4 cellular contexts compared by ENCODE assay signal in the genomic region with DNA sequence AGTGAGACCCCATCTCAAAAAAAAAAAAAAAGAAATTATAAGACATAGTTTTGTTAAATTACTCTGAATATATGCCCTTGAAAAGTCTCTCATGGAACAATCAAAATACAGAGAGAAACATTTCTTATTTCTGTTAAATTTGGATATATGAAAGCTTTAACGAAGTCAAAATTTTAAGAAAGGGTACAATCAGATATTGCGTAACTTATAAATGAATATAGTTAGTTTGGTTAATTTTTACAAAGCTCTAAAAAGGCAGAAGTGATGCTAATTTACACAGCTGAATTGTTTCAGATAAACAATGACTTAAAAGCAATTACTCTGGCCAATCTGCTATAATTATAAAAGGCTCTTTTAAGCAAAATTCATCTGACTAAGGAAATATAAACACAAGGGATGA.
A peak's percentile ranks its signal among the peaks of the same experiment; 100 is the strongest.
TF ChIP-seq lines count a peak whose summit lies in the region.

No MANE protein-coding gene starts in this region.

TF ChIP-seq in HepG2, 621 proteins besides CTCF, POLR2A, EP300 and RAD21:
- no peak for TF ChIP-seq TBL1XR1 (IDR thresholded peaks at IDR 0.05; ENCODE audit: borderline replicate concordance, low read length, partially characterized antibody)
- peak; percentile 40; the same call in 1 of the 2 replicates for TF ChIP-seq CEBPB (IDR thresholded peaks at IDR 0.05; ENCODE audit: borderline replicate concordance, low read depth, low read length)

TF ChIP-seq in IMR-90, 13 proteins besides CTCF, POLR2A, EP300 and RAD21:
- TF ChIP-seq SMC3 (IDR thresholded peaks at IDR 0.05; ENCODE audit: low read depth, low read length) (no peak), MAFK (IDR thresholded peaks at IDR 0.05; ENCODE audit: low read depth, low read length) (no peak), CHD1 (IDR thresholded peaks at IDR 0.05; ENCODE audit: low read depth, low read length) (no peak), NFE2L2 (IDR thresholded peaks at IDR 0.05; ENCODE audit: low read depth, low read length) (no peak), CEBPB (IDR thresholded peaks at IDR 0.05; ENCODE audit: low read depth, low read length) (peak; percentile 84), BHLHE40 (IDR thresholded peaks at IDR 0.05; ENCODE audit: low read depth, low read length) (no peak)
- TF ChIP-seq, protein P1, sequence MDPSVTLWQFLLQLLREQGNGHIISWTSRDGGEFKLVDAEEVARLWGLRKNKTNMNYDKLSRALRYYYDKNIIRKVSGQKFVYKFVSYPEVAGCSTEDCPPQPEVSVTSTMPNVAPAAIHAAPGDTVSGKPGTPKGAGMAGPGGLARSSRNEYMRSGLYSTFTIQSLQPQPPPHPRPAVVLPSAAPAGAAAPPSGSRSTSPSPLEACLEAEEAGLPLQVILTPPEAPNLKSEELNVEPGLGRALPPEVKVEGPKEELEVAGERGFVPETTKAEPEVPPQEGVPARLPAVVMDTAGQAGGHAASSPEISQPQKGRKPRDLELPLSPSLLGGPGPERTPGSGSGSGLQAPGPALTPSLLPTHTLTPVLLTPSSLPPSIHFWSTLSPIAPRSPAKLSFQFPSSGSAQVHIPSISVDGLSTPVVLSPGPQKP (IDR thresholded peaks at IDR 0.05; ENCODE audit: borderline replicate concordance, low read depth, low read length): no peak
TF ChIP-seq in IMR-90: peak in this region for 1.

TF ChIP-seq in K562, 482 proteins besides CTCF, POLR2A, EP300 and RAD21:
- TF ChIP-seq, protein P2, sequence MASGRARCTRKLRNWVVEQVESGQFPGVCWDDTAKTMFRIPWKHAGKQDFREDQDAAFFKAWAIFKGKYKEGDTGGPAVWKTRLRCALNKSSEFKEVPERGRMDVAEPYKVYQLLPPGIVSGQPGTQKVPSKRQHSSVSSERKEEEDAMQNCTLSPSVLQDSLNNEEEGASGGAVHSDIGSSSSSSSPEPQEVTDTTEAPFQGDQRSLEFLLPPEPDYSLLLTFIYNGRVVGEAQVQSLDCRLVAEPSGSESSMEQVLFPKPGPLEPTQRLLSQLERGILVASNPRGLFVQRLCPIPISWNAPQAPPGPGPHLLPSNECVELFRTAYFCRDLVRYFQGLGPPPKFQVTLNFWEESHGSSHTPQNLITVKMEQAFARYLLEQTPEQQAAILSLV (tag; IDR thresholded peaks at IDR 0.05): no peak
- TF ChIP-seq, protein P3, sequence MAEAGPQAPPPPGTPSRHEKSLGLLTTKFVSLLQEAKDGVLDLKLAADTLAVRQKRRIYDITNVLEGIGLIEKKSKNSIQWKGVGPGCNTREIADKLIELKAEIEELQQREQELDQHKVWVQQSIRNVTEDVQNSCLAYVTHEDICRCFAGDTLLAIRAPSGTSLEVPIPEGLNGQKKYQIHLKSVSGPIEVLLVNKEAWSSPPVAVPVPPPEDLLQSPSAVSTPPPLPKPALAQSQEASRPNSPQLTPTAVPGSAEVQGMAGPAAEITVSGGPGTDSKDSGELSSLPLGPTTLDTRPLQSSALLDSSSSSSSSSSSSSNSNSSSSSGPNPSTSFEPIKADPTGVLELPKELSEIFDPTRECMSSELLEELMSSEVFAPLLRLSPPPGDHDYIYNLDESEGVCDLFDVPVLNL (CRISPR knock-in tag; IDR thresholded peaks at IDR 0.05; ENCODE audit: low read depth): no peak
- TF ChIP-seq, protein P4, sequence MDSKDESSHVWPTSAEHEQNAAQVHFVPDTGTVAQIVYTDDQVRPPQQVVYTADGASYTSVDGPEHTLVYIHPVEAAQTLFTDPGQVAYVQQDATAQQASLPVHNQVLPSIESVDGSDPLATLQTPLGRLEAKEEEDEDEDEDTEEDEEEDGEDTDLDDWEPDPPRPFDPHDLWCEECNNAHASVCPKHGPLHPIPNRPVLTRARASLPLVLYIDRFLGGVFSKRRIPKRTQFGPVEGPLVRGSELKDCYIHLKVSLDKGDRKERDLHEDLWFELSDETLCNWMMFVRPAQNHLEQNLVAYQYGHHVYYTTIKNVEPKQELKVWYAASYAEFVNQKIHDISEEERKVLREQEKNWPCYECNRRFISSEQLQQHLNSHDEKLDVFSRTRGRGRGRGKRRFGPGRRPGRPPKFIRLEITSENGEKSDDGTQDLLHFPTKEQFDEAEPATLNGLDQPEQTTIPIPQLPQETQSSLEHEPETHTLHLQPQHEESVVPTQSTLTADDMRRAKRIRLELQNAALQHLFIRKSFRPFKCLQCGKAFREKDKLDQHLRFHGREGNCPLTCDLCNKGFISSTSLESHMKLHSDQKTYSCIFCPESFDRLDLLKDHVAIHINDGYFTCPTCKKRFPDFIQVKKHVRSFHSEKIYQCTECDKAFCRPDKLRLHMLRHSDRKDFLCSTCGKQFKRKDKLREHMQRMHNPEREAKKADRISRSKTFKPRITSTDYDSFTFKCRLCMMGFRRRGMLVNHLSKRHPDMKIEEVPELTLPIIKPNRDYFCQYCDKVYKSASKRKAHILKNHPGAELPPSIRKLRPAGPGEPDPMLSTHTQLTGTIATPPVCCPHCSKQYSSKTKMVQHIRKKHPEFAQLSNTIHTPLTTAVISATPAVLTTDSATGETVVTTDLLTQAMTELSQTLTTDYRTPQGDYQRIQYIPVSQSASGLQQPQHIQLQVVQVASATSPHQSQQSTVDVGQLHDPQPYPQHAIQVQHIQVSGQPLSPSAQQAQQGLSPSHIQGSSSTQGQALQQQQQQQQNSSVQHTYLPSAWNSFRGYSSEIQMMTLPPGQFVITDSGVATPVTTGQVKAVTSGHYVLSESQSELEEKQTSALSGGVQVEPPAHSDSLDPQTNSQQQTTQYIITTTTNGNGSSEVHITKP (IDR thresholded peaks at IDR 0.05; ENCODE audit: partially characterized antibody): no peak
- TF ChIP-seq DDX20 (tag; IDR thresholded peaks at IDR 0.05; ENCODE audit: low read depth) (no peak), MEIS2 (IDR thresholded peaks at IDR 0.05; ENCODE audit: partially characterized antibody) (no peak), ZNF165 (CRISPR knock-in tag; IDR thresholded peaks at IDR 0.05; ENCODE audit: borderline replicate concordance) (no peak), CEBPB (tag; IDR thresholded peaks at IDR 0.05) (peak; percentile 44), EP400 (IDR thresholded peaks at IDR 0.05) (no peak), CEBPG (CRISPR knock-in tag; IDR thresholded peaks at IDR 0.05) (no peak), CEBPG (tag; conservative IDR thresholded peaks at IDR 0.05 in 1 of 2, IDR thresholded peaks at IDR 0.05 in 1 of 2) (peak in 1 of 2 experiments; percentile 89; a peak in 2 of 4 replicates)

TF ChIP-seq in H1, 55 proteins besides CTCF, POLR2A, EP300 and RAD21:
- no peak for TF ChIP-seq TCF12 (IDR thresholded peaks at IDR 0.05; ENCODE audit: low read depth, low read length)
- no peak for TF ChIP-seq ASH2L (IDR thresholded peaks at IDR 0.05; ENCODE audit: low read length)
- TF ChIP-seq POU5F1 (IDR thresholded peaks at IDR 0.05; ENCODE audit: low read depth, low read length): no peak
- no peak for TF ChIP-seq SP4 (IDR thresholded peaks at IDR 0.05; ENCODE audit: low read length)
- TF ChIP-seq, protein P5, sequence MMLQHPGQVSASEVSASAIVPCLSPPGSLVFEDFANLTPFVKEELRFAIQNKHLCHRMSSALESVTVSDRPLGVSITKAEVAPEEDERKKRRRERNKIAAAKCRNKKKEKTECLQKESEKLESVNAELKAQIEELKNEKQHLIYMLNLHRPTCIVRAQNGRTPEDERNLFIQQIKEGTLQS (IDR thresholded peaks at IDR 0.05; ENCODE audit: insufficient read depth, low read depth, low read length): no peak
- no peak for TF ChIP-seq CBX8 (IDR thresholded peaks at IDR 0.05; ENCODE audit: borderline replicate concordance, low read depth, low read length)
- peak; percentile 80; the same call in 1 of the 2 replicates for TF ChIP-seq CEBPB (IDR thresholded peaks at IDR 0.05; ENCODE audit: low read depth, low read length)
